In genomic region chr1:21910528-21911204, GRCh38 we compare ENCODE assay signal across 11 cellular contexts. TPM values are rescaled to one million over a fixed set of nuclear protein-coding genes. Genes with fewer than 3 reads are reported as not detected.
DNase-seq lines count a peak whose midpoint lies in the region; ATAC-seq and TF ChIP-seq lines count a peak whose summit lies in the region.
"Had no signal": no experiment of that assay in that cellular context is flagged by ENCODE, and none has a peak within 500 bp of the region (broad histone marks: within the 10 kb centered on the region; RNA-seq: fewer than 3 reads in every experiment).

No MANE protein-coding gene starts in this region.

- 35 to 46% (median 41%) methylated on average over 9 to 11 of the region's 11 CpGs for WGBS in heart left ventricle, 4 donors
- 79 to 88% methylated on average over 7 to 11 of the region's 11 CpGs for WGBS in endodermal cell (ENCODE audit: insufficient coverage in 1 of 2, insufficient read length in 1 of 2), 2 experiments

- H3K27ac ChIP-seq in heart left ventricle, result peak overlapping the region; percentile 75 to 98 (median 89)
- peak overlapping the region; percentile 84 for H3K27ac ChIP-seq in endodermal cell (ENCODE audit: low read depth, low read length)
- peak overlapping the region; percentile 79 for H3K27ac ChIP-seq in neural progenitor cell
- H3K27ac ChIP-seq in uterus, result peak overlapping the region; percentile 93

- no peak for TF ChIP-seq CTCF in heart left ventricle (IDR thresholded peaks at IDR 0.05)
- TF ChIP-seq CTCF in endodermal cell (conservative IDR thresholded peaks at IDR 0.05), result no peak
- no peak for TF ChIP-seq CTCF in neural progenitor cell (IDR thresholded peaks at IDR 0.05)
- no peak for TF ChIP-seq CTCF in uterus (IDR thresholded peaks at IDR 0.05)
- no peak for TF ChIP-seq CTCF in GM13977 (IDR thresholded peaks at IDR 0.05; ENCODE audit: extremely low read depth, insufficient read depth, missing control alignments)

- ATAC-seq in heart left ventricle (no peak), Right ventricle myocardium inferior (no peak), GM18498 (IDR thresholded peaks at IDR 0.05; ENCODE audit: unreplicated experiment) (no peak)

- H3K27me3 Mint-ChIP-seq in endodermal cell (ENCODE audit: insufficient read depth), result no peaks in the 10 kb centered on the region
- peaks cover 2% of the 10 kb centered on the region for H3K27me3 Mint-ChIP-seq in neural progenitor cell (ENCODE audit: insufficient read depth, low read depth)
- H3K27me3 Mint-ChIP-seq: B cell had no signal

- in situ Hi-C loops in GM13977 (cut with MboI; ENCODE audit: low pct_unique_long_range_greater_than_20kb, low sequenced_read_pairs, unreplicated experiment), result no loop called here

- H3K4me1 Mint-ChIP-seq in endodermal cell, result peaks cover 31% of the 10 kb centered on the region
- H3K4me1 Mint-ChIP-seq in neural progenitor cell, result peaks cover 35% of the 10 kb centered on the region

- H3F3A ChIP-seq in neural progenitor cell (ENCODE audit: low read depth), result peaks cover 40% of the 10 kb centered on the region

- peak overlapping the region; percentile 47 for H3K9ac ChIP-seq in endodermal cell (ENCODE audit: extremely low read depth, low read length, poor library complexity, severe bottlenecking)
- H3K9ac ChIP-seq in neural progenitor cell, result no peak overlapping the region

- H3K79me2 ChIP-seq in neural progenitor cell (ENCODE audit: low read depth), result peaks cover 8% of the 10 kb centered on the region

- H3K4me1 ChIP-seq in heart left ventricle (peaks cover 42 to 100% (median 99%) of the 10 kb centered on the region in 12 donors), endodermal cell (ENCODE audit: control insufficient read depth, insufficient read depth, low read length) (peaks cover 25% of the 10 kb centered on the region), neural progenitor cell (peaks cover 39% of the 10 kb centered on the region), uterus (peaks cover 27 to 74% of the 10 kb centered on the region in 2 donors)

- no peak overlapping the region for H3K4me3 ChIP-seq in heart left ventricle
- no peak overlapping the region for H3K4me3 ChIP-seq in endodermal cell (ENCODE audit: low read length)
- H3K4me3 ChIP-seq in neural progenitor cell, result no peak overlapping the region
- no peak overlapping the region for H3K4me3 ChIP-seq in uterus

- H3K36me3 ChIP-seq in heart left ventricle (peaks cover 0 to 24% (median 0%) of the 10 kb centered on the region in 9 donors), endodermal cell (ENCODE audit: control insufficient read depth, insufficient read depth, low read length) (peaks cover 15% of the 10 kb centered on the region), neural progenitor cell (no peaks in the 10 kb centered on the region), uterus (no peaks in the 10 kb centered on the region)

- no peak overlapping the region for H3K4me3 Mint-ChIP-seq in endodermal cell
- H3K4me3 Mint-ChIP-seq in neural progenitor cell, result no peak overlapping the region
- H3K4me3 Mint-ChIP-seq: natural killer cell treated with Interleukin-12 subunit alpha and Interleukin-12 subunit beta and Interleukin-15 and Interleukin-18, amount 100 ng/mL, for 72 hours had no signal

- H2AFZ ChIP-seq in neural progenitor cell (replicated peaks), result no peak overlapping the region

- H3K36me3 Mint-ChIP-seq in endodermal cell (ENCODE audit: low read depth) (peaks cover 4% of the 10 kb centered on the region), neural progenitor cell (no peaks in the 10 kb centered on the region)
- H3K36me3 Mint-ChIP-seq: natural killer cell treated with Interleukin-12 subunit alpha and Interleukin-12 subunit beta and Interleukin-15 and Interleukin-18, amount 100 ng/mL, for 72 hours had no signal

- intact Hi-C loops in heart left ventricle (cut with DNase I), result loop anchor here in 2 of 10 donors (2.0 kb wide), 2 partner anchors 14 to 22 kb away; no protein-coding TSS in a partner anchor
- intact Hi-C loops in Right ventricle myocardium inferior (cut with DNase I), result loop anchor here (2.0 kb wide), 2 partner anchors 14 to 46 kb away; no protein-coding TSS in a partner anchor
- intact Hi-C loops in uterus (cut with DNase I; ENCODE audit: low total_unique reads), result no loop called here

- peak overlapping the region; percentile 53 for H3K4me2 ChIP-seq in neural progenitor cell

- peaks cover 11% of the 10 kb centered on the region for H4K20me1 ChIP-seq in neural progenitor cell (ENCODE audit: low read depth)

- H3K27ac Mint-ChIP-seq in endodermal cell, result peak overlapping the region; percentile 92
- H3K27ac Mint-ChIP-seq in neural progenitor cell, result peak overlapping the region; percentile 92
- H3K27ac Mint-ChIP-seq: natural killer cell treated with Interleukin-12 subunit alpha and Interleukin-12 subunit beta and Interleukin-15 and Interleukin-18, amount 100 ng/mL, for 72 hours had no signal

- H3K27me3 ChIP-seq in heart left ventricle (no peaks in the 10 kb centered on the region), endodermal cell (ENCODE audit: control insufficient read depth, insufficient read depth, low read length, poor library complexity, severe bottlenecking) (no peaks in the 10 kb centered on the region), neural progenitor cell (no peaks in the 10 kb centered on the region), uterus (no peaks in the 10 kb centered on the region)

- peak in 1 of 5 donors; percentile 24 for DNase-seq in heart left ventricle
- no peak for DNase-seq in Right ventricle myocardium inferior (ENCODE audit: missing footprints)
- no peak for DNase-seq in endodermal cell
- no peak for DNase-seq in neural progenitor cell (ENCODE audit: low spot score)
- DNase-seq in uterus, result no peak
- DNase-seq in GDM1 (lab: John Stamatoyannopoulos, UW), result no peak
- no peak for DNase-seq in GM13977 (ENCODE audit: low spot score)
- DNase-seq: activated CD4-positive, CD25-positive, alpha-beta regulatory T cell had no signal

- TF ChIP-seq POLR2A in heart left ventricle (IDR thresholded peaks at IDR 0.05) (no peak), uterus (IDR thresholded peaks at IDR 0.05) (no peak)

- H3K9me3 ChIP-seq in heart left ventricle (no peaks in the 10 kb centered on the region), endodermal cell (ENCODE audit: control insufficient read depth, low read length) (no peaks in the 10 kb centered on the region), neural progenitor cell (ENCODE audit: low read depth) (no peaks in the 10 kb centered on the region), uterus (no peaks in the 10 kb centered on the region)

- no peaks in the 10 kb centered on the region for H3K9me3 Mint-ChIP-seq in endodermal cell
- H3K9me3 Mint-ChIP-seq in neural progenitor cell, result no peaks in the 10 kb centered on the region
- H3K9me3 Mint-ChIP-seq: natural killer cell treated with Interleukin-12 subunit alpha and Interleukin-12 subunit beta and Interleukin-15 and Interleukin-18, amount 100 ng/mL, for 72 hours had no signal

RNA-seq across cellular contexts. Expression of gene HSPG2, which starts 26.4 kb away (rescaled TPM):
- total RNA-seq in heart left ventricle (100 to 1,000 TPM; 202 to 608 (median 304) TPM), Right ventricle myocardium inferior (269 TPM), endodermal cell (100 to 1,000 TPM; 222 to 227 TPM), neural progenitor cell (ENCODE audit: low replicate concordance) (6.9 and 23.6 TPM in 2 replicates), uterus (100 to 1,000 TPM in 3 of 4 donors, 10 to 100 TPM in 1; 96.8 to 677 (median 290) TPM)
- polyA plus RNA-seq in heart left ventricle, result 100 to 1,000 TPM; 164 to 315 TPM
- 74.9 TPM for polyA plus RNA-seq in endodermal cell (2013, experiment 1 of 2)
- polyA plus RNA-seq in endodermal cell (2013, experiment 2 of 2), result 76.7 TPM
